Comparison of ENCODE assay signal across 8 cellular contexts in genomic region chr15:88913850-88914169, GRCh38. TPM values are rescaled to one million over a fixed set of nuclear protein-coding genes. Genes with fewer than 3 reads are reported as not detected.
A peak's percentile ranks its signal among the peaks of the same experiment; 100 is the strongest.
DNase-seq lines count a peak whose midpoint lies in the region; ATAC-seq and TF ChIP-seq lines count a peak whose summit lies in the region.

No MANE protein-coding gene starts in this region.

- TF ChIP-seq CTCF in nephron (IDR thresholded peaks at IDR 0.05; ENCODE audit: unreplicated experiment in 3 of 3), result no peak

- peak overlapping the region; percentile 85 for H3K4me2 ChIP-seq in Karpas-422 (ENCODE audit: low read depth, low read length, poor library complexity, severe bottlenecking)

- no peak for ATAC-seq in CD4-positive, CD25-positive, alpha-beta regulatory T cell (ENCODE audit: low read depth in 2 of 2)
- ATAC-seq in central memory CD8-positive, alpha-beta T cell (replicated peaks; ENCODE audit: extremely low read depth, poor library complexity, severe bottlenecking), result no peak
- ATAC-seq in HG03354 (IDR thresholded peaks at IDR 0.05; ENCODE audit: poor library complexity, severe bottlenecking, unreplicated experiment), result no peak

- H3K27ac ChIP-seq in CD4-positive, CD25-positive, alpha-beta regulatory T cell (ENCODE audit: insufficient read depth, low read length, poor library complexity, severe bottlenecking), result peak overlapping the region; percentile 69
- H3K27ac ChIP-seq in Karpas-422 (ENCODE audit: low read length), result no peak overlapping the region

- H3K9me2 ChIP-seq in Karpas-422 (replicated peaks; ENCODE audit: insufficient read depth, low read length), result no peaks in the 10 kb centered on the region

- H2AFZ ChIP-seq in Karpas-422 (ENCODE audit: low read length), result no peak overlapping the region

- H3K27me3 ChIP-seq in CD4-positive, CD25-positive, alpha-beta regulatory T cell (ENCODE audit: control insufficient read depth, insufficient read depth, low read length), result no peaks in the 10 kb centered on the region
- no peaks in the 10 kb centered on the region for H3K27me3 ChIP-seq in Karpas-422 (ENCODE audit: low read length)

- no peaks in the 10 kb centered on the region for H3K9me3 Mint-ChIP-seq in CD4-positive, CD25-positive, alpha-beta regulatory T cell
- no peaks in the 10 kb centered on the region for H3K9me3 Mint-ChIP-seq in central memory CD8-positive, alpha-beta T cell
- no peaks in the 10 kb centered on the region for H3K9me3 Mint-ChIP-seq in nephron

- peak overlapping the region; percentile 86 to 96 (median 95) for H3K27ac Mint-ChIP-seq in CD4-positive, CD25-positive, alpha-beta regulatory T cell
- H3K27ac Mint-ChIP-seq in central memory CD8-positive, alpha-beta T cell (ENCODE audit: low read depth), result peak overlapping the region; percentile 88
- H3K27ac Mint-ChIP-seq in nephron, result peak overlapping the region; percentile 79 to 82 (median 80)

- H3K4me1 ChIP-seq in CD4-positive, CD25-positive, alpha-beta regulatory T cell (ENCODE audit: control insufficient read depth, insufficient read depth, low read length, poor library complexity, severe bottlenecking), result peaks cover 25% of the 10 kb centered on the region
- peaks cover 13% of the 10 kb centered on the region for H3K4me1 ChIP-seq in Karpas-422 (ENCODE audit: low read length)

- H3K36me3 ChIP-seq in CD4-positive, CD25-positive, alpha-beta regulatory T cell (ENCODE audit: control insufficient read depth, insufficient read depth, low read length), result peaks cover 4% of the 10 kb centered on the region
- no peaks in the 10 kb centered on the region for H3K36me3 ChIP-seq in Karpas-422 (ENCODE audit: insufficient read depth, low read length)

- no peaks in the 10 kb centered on the region for H3K79me2 ChIP-seq in Karpas-422 (ENCODE audit: low read length)

- H3K4me1 Mint-ChIP-seq in CD4-positive, CD25-positive, alpha-beta regulatory T cell, result peaks cover 10 to 47% (median 30%) of the 10 kb centered on the region in 4 donors
- peaks cover 10% of the 10 kb centered on the region for H3K4me1 Mint-ChIP-seq in central memory CD8-positive, alpha-beta T cell
- peaks cover 41% of the 10 kb centered on the region for H3K4me1 Mint-ChIP-seq in nephron

- H3K4me3 Mint-ChIP-seq in CD4-positive, CD25-positive, alpha-beta regulatory T cell, result peak overlapping the region; percentile 89 to 100 (median 94)
- peak overlapping the region; percentile 94 for H3K4me3 Mint-ChIP-seq in central memory CD8-positive, alpha-beta T cell
- peak overlapping the region; percentile 94 to 97 (median 94) for H3K4me3 Mint-ChIP-seq in nephron

- no peak overlapping the region for H3K9ac ChIP-seq in Karpas-422 (ENCODE audit: low read length)

- no peaks in the 10 kb centered on the region for H3K9me3 ChIP-seq in CD4-positive, CD25-positive, alpha-beta regulatory T cell (ENCODE audit: control insufficient read depth in 2 of 2, low read length in 2 of 2)
- H3K9me3 ChIP-seq in Karpas-422 (ENCODE audit: low read length), result no peaks in the 10 kb centered on the region

- no peak for DNase-seq in CD4-positive, CD25-positive, alpha-beta regulatory T cell
- no peak for DNase-seq in Karpas-422
- DNase-seq in central memory CD8-positive, alpha-beta T cell (ENCODE audit: low spot score in 2 of 2), result no peak
- no peak for DNase-seq in ecto neural progenitor cell (ENCODE audit: low spot score)
- no peak for DNase-seq in HuH-7 (ENCODE audit: low spot score)
- no peak for DNase-seq in putamen (ENCODE audit: low spot score)

- no peaks in the 10 kb centered on the region for H4K20me1 ChIP-seq in Karpas-422 (ENCODE audit: insufficient read depth, low read depth, low read length)

- H3K36me3 Mint-ChIP-seq in CD4-positive, CD25-positive, alpha-beta regulatory T cell, result peaks cover 15% of the 10 kb centered on the region
- H3K36me3 Mint-ChIP-seq in central memory CD8-positive, alpha-beta T cell (ENCODE audit: insufficient read depth), result no peaks in the 10 kb centered on the region
- H3K36me3 Mint-ChIP-seq in nephron (ENCODE audit: low read depth), result peaks cover 8% of the 10 kb centered on the region

- H3K4me3 ChIP-seq in CD4-positive, CD25-positive, alpha-beta regulatory T cell (ENCODE audit: low read depth, low read length), result peak overlapping the region; percentile 93
- H3K4me3 ChIP-seq in Karpas-422 (ENCODE audit: low read length), result 0 out of 2 replicates have a peak overlapping the region, but pooled peaks have one; percentile 69

- no peaks in the 10 kb centered on the region for H3K27me3 Mint-ChIP-seq in CD4-positive, CD25-positive, alpha-beta regulatory T cell
- H3K27me3 Mint-ChIP-seq in central memory CD8-positive, alpha-beta T cell, result peaks cover 28% of the 10 kb centered on the region
- peaks cover 18% of the 10 kb centered on the region for H3K27me3 Mint-ChIP-seq in nephron (ENCODE audit: low read depth)

RNA-seq across cellular contexts. Expression of gene MFGE8, which starts 0.6 kb away (rescaled TPM):
- total RNA-seq in CD4-positive, CD25-positive, alpha-beta regulatory T cell, result 149 TPM
- 10 to 100 TPM; 14.0 to 15.4 (median 14.4) TPM for polyA plus RNA-seq in CD4-positive, CD25-positive, alpha-beta regulatory T cell
- not detected in 2 replicates for total RNA-seq in Karpas-422 (2014; rRNA removed; shearing (Covaris generic); ENCODE audit: low replicate concordance)

RNA-seq across cellular contexts. Expression of gene HAPLN3, which starts 18.5 kb away (rescaled TPM):
- total RNA-seq in CD4-positive, CD25-positive, alpha-beta regulatory T cell, result 251 TPM
- polyA plus RNA-seq in CD4-positive, CD25-positive, alpha-beta regulatory T cell, result 100 to 1,000 TPM in 1 of 4 donors, 10 to 100 TPM in 3; 76.8 to 108 (median 93.3) TPM
- not detected in 2 replicates for total RNA-seq in Karpas-422 (2014; rRNA removed; shearing (Covaris generic); ENCODE audit: low replicate concordance)

Comparison
In these comparisons a context has a peak if more than half of its experiments do, and no peak if none do; other contexts are left out.
1. RNA of gene MFGE8, which starts 0.6 kb away (total RNA-seq): 149 TPM in CD4-positive, CD25-positive, alpha-beta regulatory T cell (single experiment); not detected in Karpas-422; every median in the first group is over 100 times any median in the second.
2. RNA of gene HAPLN3, which starts 18.5 kb away (total RNA-seq): 251 TPM in CD4-positive, CD25-positive, alpha-beta regulatory T cell (single experiment); not detected in Karpas-422; every median in the first group is over 100 times any median in the second.
3. Peak in every context shown above with its lines, with median percentiles within 50 percentile points of each other: H3K27ac Mint-ChIP-seq and H3K4me3 Mint-ChIP-seq.